ENCODE assay signal across 9 cellular contexts in the genomic region with DNA sequence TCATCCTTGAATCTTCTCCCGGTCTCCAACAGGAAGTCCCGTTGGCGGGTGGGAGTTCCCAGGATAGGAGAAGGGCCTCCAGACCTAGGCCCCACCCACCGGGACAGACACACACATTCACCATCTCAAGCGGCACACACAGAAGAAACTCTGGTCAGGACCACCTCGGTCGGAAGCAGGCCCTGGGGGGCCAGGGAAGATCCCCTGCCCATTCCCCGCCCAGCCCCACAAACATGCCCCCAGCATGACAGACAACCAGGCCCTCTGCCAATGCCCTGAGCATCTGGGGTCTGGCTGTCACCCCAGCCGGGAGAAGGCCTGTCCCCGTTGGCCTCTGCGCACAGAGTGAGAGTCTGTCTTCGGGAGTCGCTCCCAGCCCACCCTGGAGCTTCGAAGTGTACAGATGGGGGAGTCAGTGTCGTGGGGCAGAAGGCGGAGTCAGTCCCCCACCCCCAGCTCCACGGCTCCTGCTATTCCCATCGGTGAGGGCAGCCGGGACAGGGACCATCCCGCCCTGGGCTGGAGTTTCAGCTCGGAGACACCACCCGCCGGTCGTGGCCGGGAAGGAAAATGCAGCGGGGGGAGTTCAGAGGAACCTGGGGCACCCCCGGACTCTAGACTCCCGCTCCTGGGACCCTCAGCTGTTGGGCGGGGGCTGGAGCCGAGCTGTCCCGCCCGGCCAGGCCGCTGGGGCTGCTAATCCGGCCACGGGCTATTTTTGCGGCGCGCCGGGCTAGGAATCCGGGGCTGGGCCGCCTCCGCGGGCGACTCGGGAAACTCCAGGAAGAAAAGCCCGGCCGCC. TPM values are rescaled to one million over a fixed set of nuclear protein-coding genes. Genes with fewer than 3 reads are reported as not detected.
DNase-seq lines count a peak whose midpoint lies in the region; ATAC-seq, FAIRE-seq and TF ChIP-seq lines count a peak whose summit lies in the region.
"Had no signal": no experiment of that assay in that cellular context is flagged by ENCODE, and none has a peak within 500 bp of the region (broad histone marks: within the 10 kb centered on the region; RNA-seq: fewer than 3 reads in every experiment).

No MANE protein-coding gene starts in this region.

- ATAC-seq in GM12878 (no peak), HG02588 (IDR thresholded peaks at IDR 0.05; ENCODE audit: unreplicated experiment) (no peak), GM21515 (IDR thresholded peaks at IDR 0.05; ENCODE audit: unreplicated experiment) (no peak)
- ATAC-seq in stimulated activated naive CD8-positive, alpha-beta T cell treated with anti-CD3 and anti-CD28 coated beads, Interleukin-15, amount 100 ng/mL, for 72 hours, result no peak

- POLR2A ChIA-PET in GM12878 (lab: Charles Lee), result interaction anchor here (1.0 kb wide), 1 partner anchor 12 kb away, joined by 3 read pairs; no protein-coding TSS in a partner anchor

- H3K27me3 ChIP-seq in GM12878 (replicated peaks in 1 of 2; ENCODE audit: control insufficient read depth in 2 of 2, insufficient read depth in 2 of 2, low read length in 1 of 2), result peaks cover 4 to 12% of the 10 kb centered on the region in 2 experiments; a peak in 3 of 4 replicates

- H3K4me2 ChIP-seq in GM12878 (ENCODE audit: control insufficient read depth, insufficient read depth), result peak overlapping the region; percentile 25; the same call in 1 of the 2 replicates

- H3K9me3 ChIP-seq in GM12878 (replicated peaks; ENCODE audit: control insufficient read depth, insufficient read depth, low read length), result no peaks in the 10 kb centered on the region

- H3K9me3 Mint-ChIP-seq in stimulated activated naive CD8-positive, alpha-beta T cell treated with anti-CD3 and anti-CD28 coated beads, Interleukin-15, amount 100 ng/mL, for 72 hours, result no peaks in the 10 kb centered on the region

- H2AFZ ChIP-seq in GM12878 (ENCODE audit: control insufficient read depth, low read depth, low read length), result no peak overlapping the region

- H3K4me3 Mint-ChIP-seq in stimulated activated naive CD8-positive, alpha-beta T cell treated with anti-CD3 and anti-CD28 coated beads, Interleukin-15, amount 100 ng/mL, for 72 hours, result peak overlapping the region; percentile 29 to 56

- H3K36me3 ChIP-seq in GM12878 (ENCODE audit: control insufficient read depth in 2 of 2, insufficient read depth in 2 of 2, low read length in 1 of 2), result no peaks in the 10 kb centered on the region

- no TSS peak for BruUV-seq in GM12878 (replicated peaks; lab: Mats Ljungman, UMichigan)

- intact Hi-C loops in GM12878 (cut with micrococcal nuclease; ENCODE audit: unreplicated experiment), result no loop called here

- TF ChIP-seq RAD21 in GM12878 (IDR thresholded peaks at IDR 0.05; ENCODE audit: insufficient read depth, low read depth, low read length), result no peak

- no peak overlapping the region for H3K9ac ChIP-seq in GM12878 (ENCODE audit: control insufficient read depth, insufficient read depth, low read length)

- RAD21 ChIA-PET in GM12878 (lab: Charles Lee; ENCODE audit: unreplicated experiment), result interaction anchor here (1.3 kb wide), 1 partner anchor 25 kb away, joined by 6 read pairs; no protein-coding TSS in a partner anchor

- SMC1A ChIA-PET in GM12878 (lab: Charles Lee; ENCODE audit: uncharacterized antibody, unreplicated experiment), result interaction anchor here (1.6 kb wide), 1 partner anchor 14 kb away, joined by 3 read pairs; no protein-coding TSS in a partner anchor

- CTCF ChIA-PET in GM12878 (lab: Yijun Ruan, JAX), result interaction anchor here (0.6 to 14.2 kb wide), 2 partner anchors 11 to 25 kb away, joined by 3 to 319 read pairs; no protein-coding TSS in a partner anchor

- TF ChIP-seq EP300 in GM12878 (IDR thresholded peaks at IDR 0.05; ENCODE audit: borderline replicate concordance in 1 of 2, control insufficient read depth in 1 of 2, low read depth in 2 of 2, low read length in 2 of 2), result no peak

- H3K27ac ChIP-seq in GM12878 (ENCODE audit: control insufficient read depth, insufficient read depth), result no peak overlapping the region

- H3K4me1 ChIP-seq in GM12878 (ENCODE audit: control insufficient read depth, insufficient read depth, low read length), result peaks cover 8% of the 10 kb centered on the region

- H3K4me3 ChIP-seq in GM12878, result no peak overlapping the region

- no peaks in the 10 kb centered on the region; the same call in 1 of the 2 replicates for H4K20me1 ChIP-seq in GM12878 (ENCODE audit: control insufficient read depth, insufficient read depth)

- DNase-seq in ACHN, result peak; percentile 87
- peak; percentile 89 for DNase-seq in HPDE6-E6E7 (ENCODE audit: extremely low spot score)
- no peak for DNase-seq in GM12878 (ENCODE audit: low read depth, low spot score)
- peak; percentile 59 for DNase-seq in iris pigment epithelial cell (ENCODE audit: low read depth)
- DNase-seq in stimulated activated naive CD8-positive, alpha-beta T cell treated with anti-CD3 and anti-CD28 coated beads, Interleukin-15, amount 100 ng/mL, for 72 hours, result no peak
- DNase-seq in NCI-H2107 (lab: John Stamatoyannopoulos, UW), result no peak

- H3K27me3 Mint-ChIP-seq in stimulated activated naive CD8-positive, alpha-beta T cell treated with anti-CD3 and anti-CD28 coated beads, Interleukin-15, amount 100 ng/mL, for 72 hours, result peaks cover 80% of the 10 kb centered on the region

- TF ChIP-seq POLR2A in GM12878 (IDR thresholded peaks at IDR 0.05; ENCODE audit: low read depth, low read length), result no peak

- H3K4me1 Mint-ChIP-seq in stimulated activated naive CD8-positive, alpha-beta T cell treated with anti-CD3 and anti-CD28 coated beads, Interleukin-15, amount 100 ng/mL, for 72 hours, result peaks cover 15% of the 10 kb centered on the region

- H3K79me2 ChIP-seq in GM12878 (ENCODE audit: control insufficient read depth, insufficient read depth, low read length), result no peaks in the 10 kb centered on the region

- TF ChIP-seq CTCF in GM12878 (IDR thresholded peaks at IDR 0.05 in 2 of 3, conservative IDR thresholded peaks at IDR 0.05 in 1 of 3; ENCODE audit: control insufficient read depth in 2 of 3, extremely low read depth in 1 of 3, insufficient read depth in 1 of 3, low read depth in 3 of 3, low read length in 3 of 3), result no peak

- WGBS in GM12878 (ENCODE audit: insufficient coverage, insufficient replicate concordance, low lambda C conversion rate, missing lambda C conversion rate), result 27% methylated on average over 36 of the region's 47 CpGs

- no peak for FAIRE-seq in GM12878 (lab: Jason Lieb, UNC)
- FAIRE-seq: islet of Langerhans had no signal

- in situ Hi-C loops in ACHN (cut with HindIII; ENCODE audit: low pct_ligation_motif_present, low pct_unique_long_range_greater_than_20kb, low sequenced_read_pairs), result no loop called here
- in situ Hi-C loops in GM12878 (cut with MboI), result no loop called here

- no peak overlapping the region for H3K27ac Mint-ChIP-seq in stimulated activated naive CD8-positive, alpha-beta T cell treated with anti-CD3 and anti-CD28 coated beads, Interleukin-15, amount 100 ng/mL, for 72 hours

RNA-seq across cellular contexts. Expression of a gene that starts 0.7 kb away (rescaled TPM):
- total RNA-seq in GM12878 (2013; cell fraction: nucleolus; rRNA removed), result 0.42 and 0.88 TPM in 2 replicates
- total RNA-seq in GM12878 (2014; rRNA removed) (0.54 and 0.85 TPM in 2 replicates), GM12878 (2014; rRNA removed; fragmentation: Illumina TruSeq; extraction: Trizol) (0.14 and 0.36 TPM in 2 replicates), GM12878 (2021) (0.72 and 0.93 TPM in 2 replicates)
- polyA plus RNA-seq in GM12878 (2011; ENCODE audit: low read depth), result 1.5 TPM
- polyA plus RNA-seq in GM12878 (2011; rRNA removed) (0.04 TPM in 1 of 2 replicates, not detected in the other), GM12878 (2014; fragmentation: Illumina TruSeq; extraction: Trizol) (0.40 TPM in 1 of 2 replicates, not detected in the other), GM12878 (2014; fragmentation: Nextera tagmentation; extraction: Ambion mirVana) (under 1 TPM in 1 of 2 experiments, not detected in 1; 0.09 TPM), GM12878 (2014; rRNA removed) (0.19 and 0.42 TPM in 2 replicates), GM12878 (2016; fragmentation: Nextera tagmentation; extraction: Ambion mirVana) (not detected)
- polyA plus RNA-seq in GM12878 (2011; cell fraction: cytosol; rRNA removed), result 0.03 and 0.12 TPM in 2 replicates
- polyA plus RNA-seq in GM12878 (2011; cell fraction: nucleus; rRNA removed), result 1.3 and 1.4 TPM in 2 replicates
- polyA plus RNA-seq in GM12878 (2012), result 1.6 and 2.0 TPM in 2 replicates
- polyA minus RNA-seq in GM12878 (2011; rRNA and poly(A)+ RNA removed), result not detected in 2 replicates
- 0.62 TPM in 1 of 2 replicates, not detected in the other for polyA minus RNA-seq in GM12878 (2011; cell fraction: cytosol; rRNA and poly(A)+ RNA removed)
- 0.12 and 0.77 TPM in 2 replicates for polyA minus RNA-seq in GM12878 (2011; cell fraction: nucleus; rRNA and poly(A)+ RNA removed)

RNA-seq across cellular contexts. Expression of a gene that starts 6.3 kb away (rescaled TPM):
- 24.9 and 26.3 TPM in 2 replicates for total RNA-seq in GM12878 (2013; cell fraction: nucleolus; rRNA removed)
- total RNA-seq in GM12878 (2014; rRNA removed) (147 and 193 TPM in 2 replicates), GM12878 (2014; rRNA removed; fragmentation: Illumina TruSeq; extraction: Trizol) (25.7 and 37.3 TPM in 2 replicates), GM12878 (2021) (70.8 and 74.1 TPM in 2 replicates)
- polyA plus RNA-seq in GM12878 (2011; ENCODE audit: low read depth), result 24.2 TPM
- polyA plus RNA-seq in GM12878 (2011; rRNA removed) (13.5 and 35.9 TPM in 2 replicates), GM12878 (2014; fragmentation: Illumina TruSeq; extraction: Trizol) (1.2 and 14.8 TPM in 2 replicates), GM12878 (2014; fragmentation: Nextera tagmentation; extraction: Ambion mirVana) (1 to 10 TPM in 1 of 2 experiments, under 1 TPM in 1; 0.32 to 4.8 TPM), GM12878 (2014; rRNA removed) (162 and 200 TPM in 2 replicates), GM12878 (2016; fragmentation: Nextera tagmentation; extraction: Ambion mirVana) (10 to 100 TPM; 75.5 to 80.8 TPM)
- polyA plus RNA-seq in GM12878 (2011; cell fraction: cytosol; rRNA removed), result 92.3 and 129 TPM in 2 replicates
- polyA plus RNA-seq in GM12878 (2011; cell fraction: nucleus; rRNA removed), result 71.2 and 77.3 TPM in 2 replicates
- polyA plus RNA-seq in GM12878 (2012), result 51.3 and 64.2 TPM in 2 replicates
- polyA minus RNA-seq in GM12878 (2011; rRNA and poly(A)+ RNA removed), result 9.1 and 38.3 TPM in 2 replicates
- polyA minus RNA-seq in GM12878 (2011; cell fraction: cytosol; rRNA and poly(A)+ RNA removed), result 25.2 and 28.2 TPM in 2 replicates
- 15.6 and 18.5 TPM in 2 replicates for polyA minus RNA-seq in GM12878 (2011; cell fraction: nucleus; rRNA and poly(A)+ RNA removed)

RNA-seq across cellular contexts. Expression of a gene that starts 18.1 kb away (rescaled TPM):
- total RNA-seq in GM12878 (2013; cell fraction: nucleolus; rRNA removed), result 19.0 and 21.4 TPM in 2 replicates
- 68.5 and 79.9 TPM in 2 replicates for total RNA-seq in GM12878 (2014; rRNA removed)
- total RNA-seq in GM12878 (2014; rRNA removed; fragmentation: Illumina TruSeq; extraction: Trizol), result 58.6 and 58.9 TPM in 2 replicates
- 69.8 and 72.6 TPM in 2 replicates for total RNA-seq in GM12878 (2021)
- polyA plus RNA-seq in GM12878 (2011; ENCODE audit: low read depth), result 95.4 TPM
- 39.9 and 56.9 TPM in 2 replicates for polyA plus RNA-seq in GM12878 (2011; rRNA removed)
- 67.5 and 80.5 TPM in 2 replicates for polyA plus RNA-seq in GM12878 (2011; cell fraction: cytosol; rRNA removed)
- polyA plus RNA-seq in GM12878 (2011; cell fraction: nucleus; rRNA removed), result 38.6 and 41.4 TPM in 2 replicates
- polyA plus RNA-seq in GM12878 (2012), result 52.2 and 67.8 TPM in 2 replicates
- polyA plus RNA-seq in GM12878 (2014; fragmentation: Illumina TruSeq; extraction: Trizol), result 40.2 and 65.9 TPM in 2 replicates
- 10 to 100 TPM; 40.9 to 59.8 TPM for polyA plus RNA-seq in GM12878 (2014; fragmentation: Nextera tagmentation; extraction: Ambion mirVana)
- polyA plus RNA-seq in GM12878 (2014; rRNA removed), result 84.2 and 90.2 TPM in 2 replicates
- polyA plus RNA-seq in GM12878 (2016; fragmentation: Nextera tagmentation; extraction: Ambion mirVana), result 100 to 1,000 TPM; 122 to 138 TPM
- polyA minus RNA-seq in GM12878 (2011; rRNA and poly(A)+ RNA removed), result 20.5 and 23.6 TPM in 2 replicates
- polyA minus RNA-seq in GM12878 (2011; cell fraction: cytosol; rRNA and poly(A)+ RNA removed), result 7.4 and 10.0 TPM in 2 replicates
- 7.1 and 12.8 TPM in 2 replicates for polyA minus RNA-seq in GM12878 (2011; cell fraction: nucleus; rRNA and poly(A)+ RNA removed)

RNA-seq across cellular contexts. Expression of a gene that starts 18.3 kb away (rescaled TPM):
- total RNA-seq in GM12878 (2013; cell fraction: nucleolus; rRNA removed), result 38.3 and 42.5 TPM in 2 replicates
- total RNA-seq in GM12878 (2014; rRNA removed) (25.0 and 25.6 TPM in 2 replicates), GM12878 (2014; rRNA removed; fragmentation: Illumina TruSeq; extraction: Trizol) (23.8 and 25.3 TPM in 2 replicates), GM12878 (2021) (56.0 and 58.3 TPM in 2 replicates)
- 25.6 TPM for polyA plus RNA-seq in GM12878 (2011; ENCODE audit: low read depth)
- polyA plus RNA-seq in GM12878 (2011; rRNA removed) (54.9 and 65.8 TPM in 2 replicates), GM12878 (2014; fragmentation: Illumina TruSeq; extraction: Trizol) (23.1 and 39.1 TPM in 2 replicates), GM12878 (2014; fragmentation: Nextera tagmentation; extraction: Ambion mirVana) (100 to 1,000 TPM; 195 to 222 TPM), GM12878 (2014; rRNA removed) (60.0 and 62.2 TPM in 2 replicates), GM12878 (2016; fragmentation: Nextera tagmentation; extraction: Ambion mirVana) (100 to 1,000 TPM; 106 to 115 TPM)
- polyA plus RNA-seq in GM12878 (2011; cell fraction: cytosol; rRNA removed), result 105 and 107 TPM in 2 replicates
- polyA plus RNA-seq in GM12878 (2011; cell fraction: nucleus; rRNA removed), result 52.4 and 59.9 TPM in 2 replicates
- 35.4 and 38.1 TPM in 2 replicates for polyA plus RNA-seq in GM12878 (2012)
- polyA minus RNA-seq in GM12878 (2011; rRNA and poly(A)+ RNA removed), result 66.7 and 70.0 TPM in 2 replicates
- 20.0 and 22.8 TPM in 2 replicates for polyA minus RNA-seq in GM12878 (2011; cell fraction: cytosol; rRNA and poly(A)+ RNA removed)
- polyA minus RNA-seq in GM12878 (2011; cell fraction: nucleus; rRNA and poly(A)+ RNA removed), result 14.5 and 26.7 TPM in 2 replicates

Comparison
In these comparisons a context has a peak if more than half of its experiments do, and no peak if none do; other contexts are left out.
1. DNase-seq: peak in ACHN (single experiment), HPDE6-E6E7 (single experiment) and iris pigment epithelial cell (single experiment); none in GM12878 (single experiment), stimulated activated naive CD8-positive, alpha-beta T cell treated with anti-CD3 and anti-CD28 coated beads, Interleukin-15, amount 100 ng/mL, for 72 hours (0 of 2) and NCI-H2107 (single experiment).